ENCODE assay signal across 1 cellular context in the genomic region with DNA sequence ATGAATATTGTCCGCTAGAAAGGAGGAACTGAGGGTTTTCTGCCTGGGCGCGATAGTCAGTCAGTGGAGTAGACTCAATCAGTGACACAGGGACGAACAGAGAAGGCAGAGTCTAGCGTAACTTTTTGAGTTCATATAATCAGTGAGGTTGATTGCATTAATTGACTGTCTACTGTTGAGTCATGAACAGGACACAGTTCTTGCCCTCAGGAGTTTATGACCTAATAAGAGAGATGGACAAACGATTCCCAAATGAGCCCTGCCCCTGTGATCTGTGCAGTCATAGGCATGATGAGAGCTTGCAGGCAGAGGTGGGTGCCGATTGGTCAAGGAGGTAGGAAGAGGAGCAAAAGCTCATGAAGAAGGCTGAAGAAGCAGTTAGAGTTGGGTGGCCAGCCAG.
TF ChIP-seq lines count a peak whose summit lies in the region.

No MANE protein-coding gene starts in this region.

TF ChIP-seq in HCT116, 20 proteins besides CTCF, POLR2A, EP300 and RAD21 (continued from another document):
- TF ChIP-seq YY1 (IDR thresholded peaks at IDR 0.05; ENCODE audit: extremely low read depth, insufficient replicate concordance, low read depth, low read length) = no peak
- TF ChIP-seq, protein P1, sequence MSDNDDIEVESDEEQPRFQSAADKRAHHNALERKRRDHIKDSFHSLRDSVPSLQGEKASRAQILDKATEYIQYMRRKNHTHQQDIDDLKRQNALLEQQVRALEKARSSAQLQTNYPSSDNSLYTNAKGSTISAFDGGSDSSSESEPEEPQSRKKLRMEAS (IDR thresholded peaks at IDR 0.05) = no peak
- no peak for TF ChIP-seq EZH2phosphoT487 (IDR thresholded peaks at IDR 0.05; ENCODE audit: borderline replicate concordance)
- no peak for TF ChIP-seq ZBTB33 (IDR thresholded peaks at IDR 0.05; ENCODE audit: extremely low read depth, insufficient replicate concordance, low read length)
